7 cellular contexts compared by ENCODE assay signal in genomic region chr20:42910808-42911207, GRCh38.
DNase-seq lines count a peak whose midpoint lies in the region; TF ChIP-seq lines count a peak whose summit lies in the region.
"Not testable (repeated sequence)": the region's sequence is repeated elsewhere in the genome, so short reads cannot be mapped to it uniquely, and the experiment has no call there.

No MANE protein-coding gene starts in this region.

- H2AK5ac ChIP-seq in mesendoderm (ENCODE audit: low read length) = not testable (repeated sequence)

- peak; percentile 56 for DNase-seq in Karpas-422
- DNase-seq in NCI-H82 (lab: John Stamatoyannopoulos, UW) = peak; percentile 88
- DNase-seq in NCI-H82 treated with DMSO at 0.1 percent for 48 hours (lab: John Stamatoyannopoulos, UW; ENCODE audit: unreplicated experiment) = peak; percentile 64
- peak in 1 of 2 experiments; percentile 49 for DNase-seq in SJCRH30
- DNase-seq in WERI-Rb-1 = peak; percentile 55
- not testable (repeated sequence) for DNase-seq in endodermal cell
- DNase-seq in mesendoderm = peak; percentile 10

- not testable (repeated sequence) for H3K36me3 Mint-ChIP-seq in endodermal cell (ENCODE audit: low read depth)

- WGBS in endodermal cell (ENCODE audit: insufficient coverage in 1 of 2, insufficient read length in 1 of 2), 2 experiments = 61 to 83% methylated on average over 1 to 2 of the region's 2 CpGs
- no CpG with 5 or more reads among the region's 2 CpGs for WGBS in mesendoderm (ENCODE audit: extremely low coverage, insufficient coverage, low lambda C conversion rate)

- H4K8ac ChIP-seq in mesendoderm (ENCODE audit: low read depth, low read length) = not testable (repeated sequence)

- not testable (repeated sequence) for H3K9me2 ChIP-seq in Karpas-422 (replicated peaks; ENCODE audit: insufficient read depth, low read length)

- H4K5ac ChIP-seq in mesendoderm (ENCODE audit: low read length) = not testable (repeated sequence)

- not testable (repeated sequence) for H3K4me3 ChIP-seq in Karpas-422 (ENCODE audit: low read length); SJCRH30; WERI-Rb-1 (ENCODE audit: low read depth, low read length); mesendoderm (ENCODE audit: low read length)
- peak overlapping the region; percentile 53 for H3K4me3 ChIP-seq in endodermal cell (ENCODE audit: low read length)

- not testable (repeated sequence) for H2BK120ac ChIP-seq in mesendoderm (ENCODE audit: low read depth, low read length)

- not testable (repeated sequence) for H2BK15ac ChIP-seq in mesendoderm (replicated peaks; ENCODE audit: low read depth)

- not testable (repeated sequence) for H3K4ac ChIP-seq in mesendoderm (ENCODE audit: low read depth, low read length)

- H2AFZ ChIP-seq in Karpas-422 (ENCODE audit: low read length) = not testable (repeated sequence)

- peaks cover 12% of the 10 kb centered on the region for H3K9me3 Mint-ChIP-seq in endodermal cell

- not testable (repeated sequence) for TF ChIP-seq CTCF in WERI-Rb-1 (IDR thresholded peaks at IDR 0.05; ENCODE audit: low read depth, low read length); endodermal cell (conservative IDR thresholded peaks at IDR 0.05)

- not testable (repeated sequence) for H3K79me1 ChIP-seq in mesendoderm (ENCODE audit: low read length)

- not testable (repeated sequence) for H3K27ac Mint-ChIP-seq in endodermal cell

- not testable (repeated sequence) for H3K4me3 Mint-ChIP-seq in endodermal cell

- H3K23ac ChIP-seq in mesendoderm (ENCODE audit: low read length) = not testable (repeated sequence)

- not testable (repeated sequence) for H3K9me3 ChIP-seq in Karpas-422 (ENCODE audit: low read length); SJCRH30 (replicated peaks); WERI-Rb-1 (ENCODE audit: severe bottlenecking)
- peaks cover 12% of the 10 kb centered on the region for H3K9me3 ChIP-seq in endodermal cell (ENCODE audit: control insufficient read depth, low read length)

- not testable (repeated sequence) for H3K18ac ChIP-seq in mesendoderm (ENCODE audit: low read length)

- peaks cover 93% of the 10 kb centered on the region for H3K4me1 ChIP-seq in Karpas-422 (ENCODE audit: low read length)
- peaks cover 35% of the 10 kb centered on the region for H3K4me1 ChIP-seq in SJCRH30
- H3K4me1 ChIP-seq in endodermal cell (ENCODE audit: control insufficient read depth, insufficient read depth, low read length); mesendoderm (ENCODE audit: control insufficient read depth, low read depth, low read length): not testable (repeated sequence)

- H4K20me1 ChIP-seq in Karpas-422 (ENCODE audit: insufficient read depth, low read depth, low read length) = not testable (repeated sequence)

- H3K27ac ChIP-seq in Karpas-422 (ENCODE audit: low read length) (peak overlapping the region; percentile 94), SJCRH30 (peak overlapping the region; percentile 22), WERI-Rb-1 (peak overlapping the region; percentile 53)
- not testable (repeated sequence) for H3K27ac ChIP-seq in endodermal cell (ENCODE audit: low read depth, low read length); mesendoderm (ENCODE audit: low read depth, low read length)

- peaks cover 15% of the 10 kb centered on the region; the same call in 1 of the 2 replicates for H3K79me2 ChIP-seq in Karpas-422 (ENCODE audit: low read length)
- H3K79me2 ChIP-seq in mesendoderm (ENCODE audit: control insufficient read depth, insufficient read depth, low read length) = not testable (repeated sequence)

- not testable (repeated sequence) for H3K27me3 ChIP-seq in Karpas-422 (ENCODE audit: low read length); SJCRH30; WERI-Rb-1 (ENCODE audit: insufficient read depth, low read depth, severe bottlenecking); endodermal cell (ENCODE audit: control insufficient read depth, insufficient read depth, low read length, poor library complexity, severe bottlenecking); mesendoderm (ENCODE audit: insufficient read depth, low read length, poor library complexity)

- H3K27me3 Mint-ChIP-seq in endodermal cell (ENCODE audit: insufficient read depth) = not testable (repeated sequence)

- not testable (repeated sequence) for H3K56ac ChIP-seq in mesendoderm (ENCODE audit: low read length)

- H3K4me2 ChIP-seq in Karpas-422 (ENCODE audit: low read depth, low read length, poor library complexity, severe bottlenecking); mesendoderm (ENCODE audit: low read length): not testable (repeated sequence)

- not testable (repeated sequence) for H3K36me3 ChIP-seq in Karpas-422 (ENCODE audit: insufficient read depth, low read length); SJCRH30; WERI-Rb-1; endodermal cell (ENCODE audit: control insufficient read depth, insufficient read depth, low read length); mesendoderm (ENCODE audit: control insufficient read depth, insufficient read depth, low read length)

- not testable (repeated sequence) for H3K9ac ChIP-seq in Karpas-422 (ENCODE audit: low read length); endodermal cell (ENCODE audit: extremely low read depth, low read length, poor library complexity, severe bottlenecking); mesendoderm (ENCODE audit: low read length)

- not testable (repeated sequence) for H2BK5ac ChIP-seq in mesendoderm (ENCODE audit: low read length)

- H3K4me1 Mint-ChIP-seq in endodermal cell = peaks cover 26% of the 10 kb centered on the region
